In genomic region chr2:60806988-60807681, GRCh38 we compare ENCODE assay signal across 8 cellular contexts.
DNase-seq lines count a peak whose midpoint lies in the region; ATAC-seq lines count a peak whose summit lies in the region.

No MANE protein-coding gene starts in this region.

- DNase-seq in NCI-H2081 (lab: John Stamatoyannopoulos, UW) (peak; percentile 28 to 63), NCI-H2081 treated with DMSO at 0.1 percent for 48 hours (lab: John Stamatoyannopoulos, UW) (no peak), NCI-H1417 treated with DMSO at 0.1 percent for 48 hours (lab: John Stamatoyannopoulos, UW) (peak; percentile 77), glomerular visceral epithelial cell (ENCODE audit: extremely low spot score) (peak; percentile 44), Ammon's horn (ENCODE audit: low spot score) (no peak)
- peak; percentile 70 to 76 for DNase-seq in activated CD4-positive, alpha-beta T cell treated with anti-CD3 and anti-CD28 coated beads, Interleukin-2, amount 50 U/mL, for 48 hours
- DNase-seq in stimulated activated CD8-positive, alpha-beta memory T cell treated with anti-CD3 and anti-CD28 coated beads, Interleukin-15, amount 100 ng/mL, for 48 hours (ENCODE audit: low read depth in 2 of 2) = peak; percentile 49 to 54

- ATAC-seq in HG02623 (IDR thresholded peaks at IDR 0.05; ENCODE audit: unreplicated experiment) = peak; percentile 79

Comparison
In these comparisons a context has a peak if more than half of its experiments do, and no peak if none do; other contexts are left out.
1. DNase-seq: peak in NCI-H2081 (2 of 2), NCI-H1417 treated with DMSO at 0.1 percent for 48 hours (single experiment), activated CD4-positive, alpha-beta T cell treated with anti-CD3 and anti-CD28 coated beads, Interleukin-2, amount 50 U/mL, for 48 hours (2 of 2), glomerular visceral epithelial cell (single experiment) and stimulated activated CD8-positive, alpha-beta memory T cell treated with anti-CD3 and anti-CD28 coated beads, Interleukin-15, amount 100 ng/mL, for 48 hours (2 of 2); none in NCI-H2081 treated with DMSO at 0.1 percent for 48 hours (single experiment) and Ammon's horn (single experiment).